ENCODE assay signal across 28 cellular contexts in genomic region chr15:79539426-79539825, GRCh38.
DNase-seq lines count a peak whose midpoint lies in the region; TF ChIP-seq lines count a peak whose summit lies in the region.
"Had no signal": no experiment of that assay in that cellular context is flagged by ENCODE, and none has a peak within 500 bp of the region (broad histone marks: within the 10 kb centered on the region; RNA-seq: fewer than 3 reads in every experiment).

No MANE protein-coding gene starts in this region.

- no peaks in the 10 kb centered on the region for H3K4me1 Mint-ChIP-seq in mesothelial cell of epicardium
- H3K4me1 Mint-ChIP-seq: activated B cell treated with CpG ODN at 0.5 μM for 24 hours; activated CD4-positive, alpha-beta T cell treated with anti-CD3 and anti-CD28 coated beads, Interleukin-2, amount 10 ng/mL, durations not matched to agents 7 days and 5 days; CD14-positive monocyte had no signal

- DNase-seq in AG20443 (ENCODE audit: low spot score), result peak; percentile 69
- DNase-seq in HT1080 (ENCODE audit: low read depth), result peak; percentile 28
- DNase-seq in astrocyte of the hippocampus (ENCODE audit: low read depth, low spot score), result peak; percentile 7
- DNase-seq in myocyte (ENCODE audit: low read depth), result peak; percentile 31
- DNase-seq in mesothelial cell of epicardium (ENCODE audit: low spot score in 2 of 2, unreplicated experiment in 2 of 2), result no peak
- DNase-seq in amniotic stem cell (lab: John Stamatoyannopoulos, UW), result no peak
- DNase-seq in medulla oblongata (ENCODE audit: extremely low spot score), result no peak
- no peak for DNase-seq in occipital lobe (lab: John Stamatoyannopoulos, UW)
- DNase-seq: activated B cell treated with CpG ODN at 0.5 μM for 24 hours; activated CD4-positive, alpha-beta T cell treated with anti-CD3 and anti-CD28 coated beads, Interleukin-2, amount 10 ng/mL, durations not matched to agents 7 days and 5 days; activated effector memory CD4-positive, alpha-beta T cell treated with Interleukin-2 at 50 U/mL for 16 hours; activated T-cell treated with anti-CD3 and anti-CD28 coated beads, Interleukin-2, amount 50 U/mL, for 1 hour; aorta; effector memory CD4-positive, alpha-beta T cell; heart right ventricle; lower lobe of right lung; mucosa of descending colon; MV-4-11; NCI-H1436; NCI-H2081; NCI-H446; NCI-H748 treated with DMSO at 0.1 percent for 48 hours; stimulated activated CD4-positive, alpha-beta T cell treated with anti-CD3 and anti-CD28 coated beads, Interleukin-4, amount 100 ng/mL, for 24 hours; transverse colon had no signal

- H3K36me3 Mint-ChIP-seq in mesothelial cell of epicardium, result no peaks in the 10 kb centered on the region
- H3K36me3 Mint-ChIP-seq: activated naive CD4-positive, alpha-beta T cell treated with anti-CD3 and anti-CD28 coated beads, Interleukin-2, amount 50 U/mL, for 72 hours; CD14-positive monocyte; natural killer cell treated with Interleukin-12 subunit alpha and Interleukin-12 subunit beta and Interleukin-15 and Interleukin-18, amount 100 ng/mL, for 72 hours had no signal

- no peak overlapping the region for H3K27ac Mint-ChIP-seq in mesothelial cell of epicardium
- H3K27ac Mint-ChIP-seq: activated B cell treated with CpG ODN at 0.5 μM for 24 hours; activated CD4-positive, alpha-beta T cell treated with anti-CD3 and anti-CD28 coated beads, Interleukin-2, amount 10 ng/mL, durations not matched to agents 7 days and 5 days; activated naive CD4-positive, alpha-beta T cell treated with anti-CD3 and anti-CD28 coated beads, Interleukin-2, amount 50 U/mL, for 72 hours; CD14-positive monocyte; natural killer cell treated with Interleukin-12 subunit alpha and Interleukin-12 subunit beta and Interleukin-15 and Interleukin-18, amount 100 ng/mL, for 72 hours; T-helper 1 cell treated with Interleukin-12 subunit alpha and Interleukin-12 subunit beta and Interleukin-4 antibody, amounts not matched to agents 30 μg/mL and 1 μg/mL, for 36 hours had no signal

- no peaks in the 10 kb centered on the region for H3K9me3 Mint-ChIP-seq in mesothelial cell of epicardium
- H3K9me3 Mint-ChIP-seq: activated B cell treated with CpG ODN at 0.5 μM for 24 hours; activated CD4-positive, alpha-beta T cell treated with anti-CD3 and anti-CD28 coated beads, Interleukin-2, amount 10 ng/mL, durations not matched to agents 7 days and 5 days; activated naive CD4-positive, alpha-beta T cell treated with anti-CD3 and anti-CD28 coated beads, Interleukin-2, amount 50 U/mL, for 72 hours; CD14-positive monocyte; natural killer cell treated with Interleukin-12 subunit alpha and Interleukin-12 subunit beta and Interleukin-15 and Interleukin-18, amount 100 ng/mL, for 72 hours; T-helper 1 cell treated with Interleukin-12 subunit alpha and Interleukin-12 subunit beta and Interleukin-4 antibody, amounts not matched to agents 30 μg/mL and 1 μg/mL, for 36 hours had no signal

- H3K4me3 Mint-ChIP-seq in mesothelial cell of epicardium, result no peak overlapping the region
- H3K4me3 Mint-ChIP-seq: activated B cell treated with CpG ODN at 0.5 μM for 24 hours; activated CD4-positive, alpha-beta T cell treated with anti-CD3 and anti-CD28 coated beads, Interleukin-2, amount 10 ng/mL, durations not matched to agents 7 days and 5 days; CD14-positive monocyte; natural killer cell treated with Interleukin-12 subunit alpha and Interleukin-12 subunit beta and Interleukin-15 and Interleukin-18, amount 100 ng/mL, for 72 hours; T-helper 1 cell treated with Interleukin-12 subunit alpha and Interleukin-12 subunit beta and Interleukin-4 antibody, amounts not matched to agents 30 μg/mL and 1 μg/mL, for 36 hours had no signal

- no peak for TF ChIP-seq CTCF in mesothelial cell of epicardium (IDR thresholded peaks at IDR 0.05; ENCODE audit: unreplicated experiment)

- H3K27me3 Mint-ChIP-seq in mesothelial cell of epicardium (ENCODE audit: low read depth), result peaks cover 13% of the 10 kb centered on the region

Comparison
In these comparisons a context has a peak if more than half of its experiments do, and no peak if none do; other contexts are left out.
1. DNase-seq: peak in AG20443 (single experiment), HT1080 (single experiment), astrocyte of the hippocampus (single experiment) and myocyte (single experiment); none in mesothelial cell of epicardium (0 of 2), amniotic stem cell (single experiment), medulla oblongata (single experiment) and occipital lobe (single experiment).